Comparison of ENCODE assay signal across 17 cellular contexts in the genomic region with DNA sequence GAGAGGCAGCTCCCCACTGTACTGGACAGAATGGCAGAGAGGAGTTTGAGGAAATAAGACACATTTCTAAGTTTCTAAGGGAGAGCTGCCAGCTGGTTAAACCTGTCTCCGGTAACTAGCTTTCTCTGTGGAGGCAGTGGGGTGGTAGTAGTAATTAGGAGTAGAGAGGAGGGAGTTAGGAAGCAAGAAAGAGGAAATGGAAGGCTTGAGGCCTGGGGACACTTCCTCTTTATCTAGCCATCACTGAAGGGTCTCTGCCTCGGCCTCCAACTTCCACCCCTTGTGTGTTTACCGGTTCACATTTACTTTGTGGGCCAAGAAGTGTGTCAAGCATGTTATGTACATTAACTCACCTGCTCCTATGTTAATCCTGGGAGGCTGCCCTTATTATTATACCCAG.
DNase-seq lines count a peak whose midpoint lies in the region; ATAC-seq, FAIRE-seq and TF ChIP-seq lines count a peak whose summit lies in the region.
"Had no signal": no experiment of that assay in that cellular context is flagged by ENCODE, and none has a peak within 500 bp of the region (broad histone marks: within the 10 kb centered on the region; RNA-seq: fewer than 3 reads in every experiment).

No MANE protein-coding gene starts in this region.

- no peak for TF ChIP-seq POLR2A in GM12891 (IDR thresholded peaks at IDR 0.05; ENCODE audit: low read depth, low read length)

- intact Hi-C loops in activated B cell treated with CpG ODN at 0.5 μM for 24 hours (cut with micrococcal nuclease), result no loop called here

- CTCF ChIA-PET in activated B cell treated with CpG ODN at 0.5 μM for 24 hours (lab: Charles Lee), result no interaction called here

- H3K4me1 Mint-ChIP-seq in activated B cell treated with CpG ODN at 0.5 μM for 24 hours (peaks cover 13% of the 10 kb centered on the region), naive B cell (peaks cover 10 to 21% (median 15%) of the 10 kb centered on the region in 3 donors)
- peaks cover 0 to 8% (median 5%) of the 10 kb centered on the region in 4 donors for H3K4me1 Mint-ChIP-seq in naive thymus-derived CD8-positive, alpha-beta T cell

- H3K27me3 Mint-ChIP-seq in activated B cell treated with CpG ODN at 0.5 μM for 24 hours (no peaks in the 10 kb centered on the region), naive B cell (peaks cover 0 to 6% (median 0%) of the 10 kb centered on the region in 3 donors)
- peaks cover 0 to 4% (median 0%) of the 10 kb centered on the region in 5 donors for H3K27me3 Mint-ChIP-seq in naive thymus-derived CD8-positive, alpha-beta T cell
- H3K27me3 Mint-ChIP-seq: CD4-positive, alpha-beta T cell had no signal

- DNase-seq in GM12891 (ENCODE audit: insufficient read length, low spot score) (no peak), MV-4-11 (lab: John Stamatoyannopoulos, UW) (peak; percentile 25), activated B cell treated with CpG ODN at 0.5 μM for 24 hours (no peak), naive B cell (peak; percentile 15), NCI-H2107 (lab: John Stamatoyannopoulos, UW) (no peak), hepatic stellate cell (ENCODE audit: low spot score) (no peak)
- no peak for DNase-seq in naive thymus-derived CD8-positive, alpha-beta T cell
- DNase-seq: CD4-positive, alpha-beta T cell; COR-L47; DMS 273 treated with DMSO at 0.1 percent for 48 hours; DMS79 treated with DMSO at 0.1 percent for 48 hours; NCI-H1694; NCI-H2081; NCI-H446; NCI-H526 had no signal

- no peak overlapping the region for H3K27ac Mint-ChIP-seq in activated B cell treated with CpG ODN at 0.5 μM for 24 hours
- peak overlapping the region in 4 of 6 donors; percentile 5 to 76 (median 42) for H3K27ac Mint-ChIP-seq in naive B cell
- no peak overlapping the region for H3K27ac Mint-ChIP-seq in naive thymus-derived CD8-positive, alpha-beta T cell
- H3K27ac Mint-ChIP-seq: CD4-positive, alpha-beta T cell had no signal

- H3K36me3 Mint-ChIP-seq in activated B cell treated with CpG ODN at 0.5 μM for 24 hours (ENCODE audit: low read depth) (no peaks in the 10 kb centered on the region), naive B cell (no peaks in the 10 kb centered on the region)
- H3K36me3 Mint-ChIP-seq in naive thymus-derived CD8-positive, alpha-beta T cell, result no peaks in the 10 kb centered on the region

- ATAC-seq in activated B cell treated with CpG ODN at 0.5 μM for 24 hours (ENCODE audit: low read depth), result peak; percentile 40
- peak; percentile 75 to 86 for ATAC-seq in naive B cell (ENCODE audit: low read depth in 2 of 2)
- ATAC-seq in naive thymus-derived CD8-positive, alpha-beta T cell, result no peak

- H3K9me3 Mint-ChIP-seq in activated B cell treated with CpG ODN at 0.5 μM for 24 hours (no peaks in the 10 kb centered on the region), naive B cell (no peaks in the 10 kb centered on the region)
- H3K9me3 Mint-ChIP-seq in naive thymus-derived CD8-positive, alpha-beta T cell, result no peaks in the 10 kb centered on the region
- H3K9me3 Mint-ChIP-seq: CD4-positive, alpha-beta T cell had no signal

- POLR2A ChIA-PET in activated B cell treated with CpG ODN at 0.5 μM for 24 hours (lab: Charles Lee), result no interaction called here
- POLR2A ChIA-PET in naive thymus-derived CD8-positive, alpha-beta T cell (lab: Charles Lee), result no interaction called here

- no peak for TF ChIP-seq CTCF in activated B cell treated with CpG ODN at 0.5 μM for 24 hours (IDR thresholded peaks at IDR 0.05)

- no peak for FAIRE-seq in GM12891 (lab: Jason Lieb, UNC)
- FAIRE-seq: GM12892, H54 had no signal

- H3K4me3 Mint-ChIP-seq in activated B cell treated with CpG ODN at 0.5 μM for 24 hours (no peak overlapping the region), naive B cell (peak overlapping the region in 2 of 8 donors; percentile 10 to 45)
- H3K4me3 Mint-ChIP-seq in naive thymus-derived CD8-positive, alpha-beta T cell, result no peak overlapping the region
- H3K4me3 Mint-ChIP-seq: CD4-positive, alpha-beta T cell had no signal

TF ChIP-seq in GM12891, 5 proteins besides CTCF, POLR2A, EP300 and RAD21:
- TF ChIP-seq POLR2AphosphoS5 (IDR thresholded peaks at IDR 0.05; ENCODE audit: low read depth, low read length) (no peak), SPI1 (IDR thresholded peaks at IDR 0.05; ENCODE audit: low read depth, low read length) (peak; percentile 57)

Comparison
In these comparisons a context has a peak if more than half of its experiments do, and no peak if none do; other contexts are left out.
1. DNase-seq: peak in MV-4-11 (single experiment) and naive B cell (single experiment); none in GM12891 (single experiment), activated B cell treated with CpG ODN at 0.5 μM for 24 hours (single experiment), naive thymus-derived CD8-positive, alpha-beta T cell (0 of 10), NCI-H2107 (single experiment) and hepatic stellate cell (single experiment).
2. ATAC-seq: peak in activated B cell treated with CpG ODN at 0.5 μM for 24 hours (single experiment) and naive B cell (2 of 2); none in naive thymus-derived CD8-positive, alpha-beta T cell (0 of 2).
3. H3K27ac Mint-ChIP-seq: peak in naive B cell (4 of 6); none in activated B cell treated with CpG ODN at 0.5 μM for 24 hours (single experiment) and naive thymus-derived CD8-positive, alpha-beta T cell (0 of 10).